ENCODE assay signal across 9 cellular contexts in the genomic region with DNA sequence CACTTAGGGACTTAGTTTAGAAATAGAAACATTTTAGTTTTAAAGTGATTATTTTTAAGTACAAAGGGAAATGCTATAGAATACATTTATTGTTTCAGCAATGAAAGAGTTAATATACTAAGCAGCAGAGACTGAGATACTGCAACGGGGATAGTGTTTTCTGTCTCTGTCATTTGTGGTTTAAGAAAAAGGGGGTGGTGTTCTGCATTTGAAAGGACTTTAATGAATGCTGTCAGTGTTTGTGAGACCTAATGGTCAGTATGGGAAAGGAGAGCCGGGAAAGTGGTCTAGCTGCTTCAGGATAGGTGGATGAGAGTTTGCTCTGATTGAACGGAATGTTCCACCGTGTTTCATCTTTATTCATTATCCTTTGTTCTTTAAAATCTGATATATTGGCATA. TPM values are rescaled to one million over a fixed set of nuclear protein-coding genes. Genes with fewer than 3 reads are reported as not detected.
DNase-seq lines count a peak whose midpoint lies in the region; ATAC-seq and TF ChIP-seq lines count a peak whose summit lies in the region.
"Had no signal": no experiment of that assay in that cellular context is flagged by ENCODE, and none has a peak within 500 bp of the region (broad histone marks: within the 10 kb centered on the region; RNA-seq: fewer than 3 reads in every experiment).

A gene with protein sequence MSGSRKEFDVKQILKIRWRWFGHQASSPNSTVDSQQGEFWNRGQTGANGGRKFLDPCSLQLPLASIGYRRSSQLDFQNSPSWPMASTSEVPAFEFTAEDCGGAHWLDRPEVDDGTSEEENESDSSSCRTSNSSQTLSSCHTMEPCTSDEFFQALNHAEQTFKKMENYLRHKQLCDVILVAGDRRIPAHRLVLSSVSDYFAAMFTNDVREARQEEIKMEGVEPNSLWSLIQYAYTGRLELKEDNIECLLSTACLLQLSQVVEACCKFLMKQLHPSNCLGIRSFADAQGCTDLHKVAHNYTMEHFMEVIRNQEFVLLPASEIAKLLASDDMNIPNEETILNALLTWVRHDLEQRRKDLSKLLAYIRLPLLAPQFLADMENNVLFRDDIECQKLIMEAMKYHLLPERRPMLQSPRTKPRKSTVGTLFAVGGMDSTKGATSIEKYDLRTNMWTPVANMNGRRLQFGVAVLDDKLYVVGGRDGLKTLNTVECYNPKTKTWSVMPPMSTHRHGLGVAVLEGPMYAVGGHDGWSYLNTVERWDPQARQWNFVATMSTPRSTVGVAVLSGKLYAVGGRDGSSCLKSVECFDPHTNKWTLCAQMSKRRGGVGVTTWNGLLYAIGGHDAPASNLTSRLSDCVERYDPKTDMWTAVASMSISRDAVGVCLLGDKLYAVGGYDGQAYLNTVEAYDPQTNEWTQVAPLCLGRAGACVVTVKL (plus strand): TSS at position 139 of the 400 bp plus-strand sequence. CDS start 421 bp downstream, outside the sequence.

- H3K4me1 Mint-ChIP-seq in activated T-helper 2 cell treated with anti-CD3 and anti-CD28 coated beads, Interferon-gamma antibody, Interleukin-2, Interleukin-4, amounts not matched to agents 10 μg/mL and 5 μg/mL and 100 μg/mL, durations not matched to agents 14 hours and 24 hours and 36 hours (ENCODE audit: low read depth), result peaks cover 18% of the 10 kb centered on the region

- no peak within 1 kb of the TSS for H3K27ac Mint-ChIP-seq in activated T-helper 2 cell treated with anti-CD3 and anti-CD28 coated beads, Interferon-gamma antibody, Interleukin-2, Interleukin-4, amounts not matched to agents 10 μg/mL and 5 μg/mL and 100 μg/mL, durations not matched to agents 14 hours and 24 hours and 36 hours

- TF ChIP-seq CTCF in GM20000 (IDR thresholded peaks at IDR 0.05; ENCODE audit: extremely low read depth, missing control alignments), result no peak

- intact Hi-C loops in activated T-helper 2 cell treated with anti-CD3 and anti-CD28 coated beads, Interferon-gamma antibody, Interleukin-2, Interleukin-4, amounts not matched to agents 10 μg/mL and 5 μg/mL and 100 μg/mL, durations not matched to agents 14 hours and 24 hours and 36 hours (cut with micrococcal nuclease), result no loop called here

- DNase-seq in GM20000 (ENCODE audit: low spot score) (peak; percentile 17), iPS DF 4.7 (ENCODE audit: extremely low read depth, low spot score) (peak; percentile 11), retina (peak; percentile 38), DMS 273 (lab: John Stamatoyannopoulos, UW; ENCODE audit: unreplicated experiment) (no peak), DMS114 treated with DMSO at 0.1 percent for 48 hours (lab: John Stamatoyannopoulos, UW; ENCODE audit: unreplicated experiment) (no peak), KBM-7 (no peak)
- DNase-seq in activated T-helper 2 cell treated with anti-CD3 and anti-CD28 coated beads, Interferon-gamma antibody, Interleukin-2, Interleukin-4, amounts not matched to agents 10 μg/mL and 5 μg/mL and 100 μg/mL, durations not matched to agents 14 hours and 24 hours and 36 hours (ENCODE audit: low spot score), result no peak
- DNase-seq: NCI-H69 had no signal

- no peak for ATAC-seq in HG03439 (IDR thresholded peaks at IDR 0.05; ENCODE audit: unreplicated experiment)

- no peaks in the 10 kb centered on the region for H3K27me3 Mint-ChIP-seq in activated T-helper 2 cell treated with anti-CD3 and anti-CD28 coated beads, Interferon-gamma antibody, Interleukin-2, Interleukin-4, amounts not matched to agents 10 μg/mL and 5 μg/mL and 100 μg/mL, durations not matched to agents 14 hours and 24 hours and 36 hours (ENCODE audit: low read depth)

- in situ Hi-C loops in KBM-7 (cut with MboI; ENCODE audit: low pct_unique_long_range_greater_than_20kb, low sequenced_read_pairs), result no loop called here

- H3K4me3 Mint-ChIP-seq in activated T-helper 2 cell treated with anti-CD3 and anti-CD28 coated beads, Interferon-gamma antibody, Interleukin-2, Interleukin-4, amounts not matched to agents 10 μg/mL and 5 μg/mL and 100 μg/mL, durations not matched to agents 14 hours and 24 hours and 36 hours (ENCODE audit: low read depth), result no peak within 1 kb of the TSS

- no peaks in the 10 kb centered on the region for H3K9me3 Mint-ChIP-seq in activated T-helper 2 cell treated with anti-CD3 and anti-CD28 coated beads, Interferon-gamma antibody, Interleukin-2, Interleukin-4, amounts not matched to agents 10 μg/mL and 5 μg/mL and 100 μg/mL, durations not matched to agents 14 hours and 24 hours and 36 hours

- peaks cover 3% of the 10 kb centered on the region for H3K36me3 Mint-ChIP-seq in activated T-helper 2 cell treated with anti-CD3 and anti-CD28 coated beads, Interferon-gamma antibody, Interleukin-2, Interleukin-4, amounts not matched to agents 10 μg/mL and 5 μg/mL and 100 μg/mL, durations not matched to agents 14 hours and 24 hours and 36 hours (ENCODE audit: low read depth)

RNA-seq across cellular contexts. Expression of the gene that starts here (rescaled TPM):
- 30.1 and 32.2 TPM in 2 replicates for total RNA-seq in activated T-helper 2 cell treated with anti-CD3 and anti-CD28 coated beads, Interferon-gamma antibody, Interleukin-2, Interleukin-4, amounts not matched to agents 10 μg/mL and 5 μg/mL and 100 μg/mL, durations not matched to agents 14 hours and 24 hours and 36 hours

Comparison
In these comparisons a context has a peak if more than half of its experiments do, and no peak if none do; other contexts are left out.
1. DNase-seq: peak in GM20000 (single experiment), iPS DF 4.7 (single experiment) and retina (single experiment); none in activated T-helper 2 cell treated with anti-CD3 and anti-CD28 coated beads, Interferon-gamma antibody, Interleukin-2, Interleukin-4, amounts not matched to agents 10 μg/mL and 5 μg/mL and 100 μg/mL, durations not matched to agents 14 hours and 24 hours and 36 hours (single experiment), DMS 273 (single experiment), DMS114 treated with DMSO at 0.1 percent for 48 hours (single experiment) and KBM-7 (single experiment).